27 cellular contexts compared by ENCODE assay signal in the genomic region with DNA sequence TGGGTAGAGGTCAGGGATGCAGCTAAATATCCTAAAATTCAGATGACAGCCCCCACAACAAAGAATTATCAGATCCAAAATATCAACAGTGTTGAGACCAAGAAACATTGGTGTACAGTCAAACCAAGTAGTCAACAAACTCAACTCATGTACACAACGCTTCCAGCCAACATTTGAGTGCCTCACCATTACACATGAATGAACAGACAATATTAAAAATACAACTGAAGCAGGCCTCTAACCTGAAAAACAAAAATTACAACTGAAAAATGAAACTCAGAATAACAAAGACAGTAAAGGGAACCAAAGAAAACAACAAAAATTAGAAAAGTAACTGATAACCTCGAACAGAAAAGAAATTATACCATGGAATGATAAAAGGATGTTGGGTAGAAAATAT.
"Had no signal": no experiment of that assay in that cellular context is flagged by ENCODE, and none has a peak within 500 bp of the region (broad histone marks: within the 10 kb centered on the region; RNA-seq: fewer than 3 reads in every experiment).

No MANE protein-coding gene starts in this region.

- H3K9me3 ChIP-seq: breast epithelium, ovary, prostate gland, suprapubic skin, tibial artery, upper lobe of right lung had no signal

- H3K4me3 Mint-ChIP-seq: activated CD4-positive, alpha-beta memory T cell treated with anti-CD3 and anti-CD28 coated beads, Interleukin-2, amount 10 ng/mL, durations not matched to agents 7 days and 5 days; activated CD4-positive, alpha-beta T cell treated with anti-CD3 and anti-CD28 coated beads, Interleukin-2, amount 10 ng/mL, durations not matched to agents 7 days and 5 days; activated naive CD4-positive, alpha-beta T cell treated with anti-CD3 and anti-CD28 coated beads, Interleukin-2, amount 50 U/mL, for 24 hours; activated naive CD8-positive, alpha-beta T cell treated with anti-CD3 and anti-CD28 coated beads, Interleukin-2, amount 50 U/mL, for 24 hours; activated T-cell treated with anti-CD3 and anti-CD28 coated beads, Interleukin-2, amount 50 U/mL, for 24 hours; immature natural killer cell; mesothelial cell of epicardium; naive B cell; stimulated activated naive B cell treated with anti-CD40 and anti-IgM and Interleukin-4, amounts not matched to agents 10 μg/mL and 1 μg/mL and 100 μg/mL, for 72 hours had no signal

- H3K4me3 ChIP-seq: breast epithelium, heart left ventricle, ovary, prostate gland, smooth muscle cell, suprapubic skin, tibial artery, upper lobe of right lung had no signal

- H3K27ac Mint-ChIP-seq: activated CD4-positive, alpha-beta memory T cell treated with anti-CD3 and anti-CD28 coated beads, Interleukin-2, amount 10 ng/mL, durations not matched to agents 7 days and 5 days; activated CD4-positive, alpha-beta T cell treated with anti-CD3 and anti-CD28 coated beads, Interleukin-2, amount 10 ng/mL, durations not matched to agents 7 days and 5 days; activated naive CD4-positive, alpha-beta T cell treated with anti-CD3 and anti-CD28 coated beads, Interleukin-2, amount 50 U/mL, for 24 hours; activated naive CD8-positive, alpha-beta T cell treated with anti-CD3 and anti-CD28 coated beads, Interleukin-2, amount 50 U/mL, for 24 hours; activated T-cell treated with anti-CD3 and anti-CD28 coated beads, Interleukin-2, amount 50 U/mL, for 24 hours; activated T-helper 2 cell treated with anti-CD3 and anti-CD28 coated beads, Interferon-gamma antibody, Interleukin-2, Interleukin-4, amounts not matched to agents 10 μg/mL and 5 μg/mL and 100 μg/mL, durations not matched to agents 14 hours and 24 hours and 36 hours; immature natural killer cell; mesothelial cell of epicardium; naive B cell; stimulated activated naive B cell treated with anti-CD40 and anti-IgM and Interleukin-4, amounts not matched to agents 10 μg/mL and 1 μg/mL and 100 μg/mL, for 72 hours had no signal

- H3K4me1 Mint-ChIP-seq: activated CD4-positive, alpha-beta T cell treated with anti-CD3 and anti-CD28 coated beads, Interleukin-2, amount 10 ng/mL, durations not matched to agents 7 days and 5 days; activated naive CD4-positive, alpha-beta T cell treated with anti-CD3 and anti-CD28 coated beads, Interleukin-2, amount 50 U/mL, for 24 hours; activated naive CD8-positive, alpha-beta T cell treated with anti-CD3 and anti-CD28 coated beads, Interleukin-2, amount 50 U/mL, for 24 hours; immature natural killer cell; mesothelial cell of epicardium had no signal

- DNase-seq: activated CD4-positive, alpha-beta memory T cell treated with anti-CD3 and anti-CD28 coated beads, Interleukin-2, amount 10 ng/mL, durations not matched to agents 7 days and 5 days; activated CD4-positive, alpha-beta T cell treated with anti-CD3 and anti-CD28 coated beads for 1 hour; activated CD4-positive, alpha-beta T cell treated with anti-CD3 and anti-CD28 coated beads, Interleukin-2, amount 10 ng/mL, durations not matched to agents 7 days and 5 days; activated CD8-positive, alpha-beta memory T cell treated with anti-CD3 and anti-CD28 coated beads, Interleukin-2, amount 50 U/mL, for 48 hours; activated naive CD8-positive, alpha-beta T cell treated with anti-CD3 and anti-CD28 coated beads, Interleukin-2, amount 50 U/mL, for 24 hours; activated T-cell treated with anti-CD3 and anti-CD28 coated beads, Interleukin-2, amount 50 U/mL, for 24 hours; central memory CD4-positive, alpha-beta T cell; heart left ventricle; hypothalamus; immature natural killer cell; kidney; left colon; naive B cell; ovary; retina; stimulated activated CD4-positive, alpha-beta T cell treated with anti-CD3 and anti-CD28 coated beads, Interleukin-1b, Interleukin-23, amount 100 ng/mL, for 48 hours; stimulated activated naive B cell treated with anti-CD40 and anti-IgM and Interleukin-4, amounts not matched to agents 10 μg/mL and 1 μg/mL and 100 μg/mL, for 72 hours; tibial artery; upper lobe of right lung had no signal

- H3K27me3 ChIP-seq: breast epithelium, heart left ventricle, ovary, suprapubic skin, tibial artery, upper lobe of right lung had no signal

- H3K36me3 ChIP-seq: breast epithelium, ovary, prostate gland, suprapubic skin, upper lobe of right lung had no signal

- ATAC-seq: activated naive CD8-positive, alpha-beta T cell treated with anti-CD3 and anti-CD28 coated beads, Interleukin-2, amount 50 U/mL, for 24 hours; heart left ventricle; left colon; sciatic nerve; stimulated activated naive B cell treated with anti-CD40 and anti-IgM and Interleukin-4, amounts not matched to agents 10 μg/mL and 1 μg/mL and 100 μg/mL, for 72 hours; upper lobe of right lung had no signal

- H3K9me3 Mint-ChIP-seq: activated naive CD4-positive, alpha-beta T cell treated with anti-CD3 and anti-CD28 coated beads, Interleukin-2, amount 50 U/mL, for 24 hours; activated T-cell treated with anti-CD3 and anti-CD28 coated beads, Interleukin-2, amount 50 U/mL, for 24 hours; immature natural killer cell had no signal

- H3K27ac ChIP-seq: breast epithelium, heart left ventricle, ovary, prostate gland, suprapubic skin, tibial artery, upper lobe of right lung had no signal

- H3K4me2 ChIP-seq: smooth muscle cell had no signal

- H3K27me3 Mint-ChIP-seq: activated CD4-positive, alpha-beta memory T cell treated with anti-CD3 and anti-CD28 coated beads, Interleukin-2, amount 10 ng/mL, durations not matched to agents 7 days and 5 days; activated CD4-positive, alpha-beta T cell treated with anti-CD3 and anti-CD28 coated beads, Interleukin-2, amount 10 ng/mL, durations not matched to agents 7 days and 5 days; activated naive CD4-positive, alpha-beta T cell treated with anti-CD3 and anti-CD28 coated beads, Interleukin-2, amount 50 U/mL, for 24 hours; activated naive CD8-positive, alpha-beta T cell treated with anti-CD3 and anti-CD28 coated beads, Interleukin-2, amount 50 U/mL, for 24 hours; activated T-cell treated with anti-CD3 and anti-CD28 coated beads, Interleukin-2, amount 50 U/mL, for 24 hours; naive B cell; stimulated activated naive B cell treated with anti-CD40 and anti-IgM and Interleukin-4, amounts not matched to agents 10 μg/mL and 1 μg/mL and 100 μg/mL, for 72 hours had no signal

- H3K4me1 ChIP-seq: breast epithelium, heart left ventricle, prostate gland, suprapubic skin, tibial artery, upper lobe of right lung had no signal
